8 cellular contexts compared by ENCODE assay signal in the genomic region with DNA sequence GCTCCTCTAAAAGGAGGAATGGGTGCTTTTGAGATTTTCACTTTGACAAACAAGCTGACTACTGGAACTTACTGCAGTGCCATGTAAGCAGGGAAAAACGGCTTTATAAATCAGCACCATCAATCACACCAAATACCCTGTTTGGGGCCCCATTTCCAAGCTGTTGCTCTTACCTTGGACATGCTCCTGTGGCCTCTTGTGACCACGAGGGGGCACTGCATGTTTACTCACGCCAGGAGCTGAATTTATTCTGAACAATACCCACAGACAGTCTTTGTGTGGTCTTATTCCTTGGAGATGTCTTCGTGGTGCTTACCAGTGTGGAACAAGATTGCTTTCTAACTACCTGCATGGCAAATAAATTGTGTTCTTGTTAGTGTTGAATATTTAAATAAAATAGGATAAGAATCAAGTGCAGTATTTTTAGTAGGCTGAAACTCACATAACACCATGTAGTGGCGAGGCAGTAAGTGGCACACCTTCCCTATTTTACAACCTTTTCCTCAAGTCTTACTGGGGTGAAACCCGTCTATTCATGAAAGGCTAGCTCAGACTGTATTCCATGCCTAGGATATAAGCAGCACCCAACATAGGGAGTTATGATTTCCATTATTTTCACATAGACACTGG.
DNase-seq lines count a peak whose midpoint lies in the region; ATAC-seq and TF ChIP-seq lines count a peak whose summit lies in the region.

No MANE protein-coding gene starts in this region.

- no peak overlapping the region for H3K27ac Mint-ChIP-seq in activated T-cell treated with anti-CD3 and anti-CD28 coated beads, Interleukin-2, amount 50 U/mL, for 72 hours
- H3K27ac Mint-ChIP-seq in progenitor cell of endocrine pancreas = no peak overlapping the region

- no peak overlapping the region for H3K4me3 Mint-ChIP-seq in activated T-cell treated with anti-CD3 and anti-CD28 coated beads, Interleukin-2, amount 50 U/mL, for 72 hours
- H3K4me3 Mint-ChIP-seq in progenitor cell of endocrine pancreas (ENCODE audit: low read depth) = no peak overlapping the region

- peak; percentile 36 for DNase-seq in A172 (ENCODE audit: low spot score)
- peak; percentile 26 for DNase-seq in GM10266 (ENCODE audit: extremely low spot score)
- DNase-seq in NCI-H2029 (lab: John Stamatoyannopoulos, UW) = peak; percentile 48
- peak; percentile 38 to 48 for DNase-seq in activated T-cell treated with anti-CD3 and anti-CD28 coated beads, Interleukin-2, amount 50 U/mL, for 72 hours
- DNase-seq in Right ventricle myocardium inferior (ENCODE audit: missing footprints) = peak; percentile 77
- peak; percentile 52 for DNase-seq in progenitor cell of endocrine pancreas (ENCODE audit: low spot score, unreplicated experiment)

- H3K9me3 Mint-ChIP-seq in activated T-cell treated with anti-CD3 and anti-CD28 coated beads, Interleukin-2, amount 50 U/mL, for 72 hours = peaks cover 0 to 2% of the 10 kb centered on the region in 2 donors
- no peaks in the 10 kb centered on the region for H3K9me3 Mint-ChIP-seq in progenitor cell of endocrine pancreas (ENCODE audit: low read depth)

- no peaks in the 10 kb centered on the region for H3K27me3 Mint-ChIP-seq in activated T-cell treated with anti-CD3 and anti-CD28 coated beads, Interleukin-2, amount 50 U/mL, for 72 hours (ENCODE audit: low read depth)
- H3K27me3 Mint-ChIP-seq in progenitor cell of endocrine pancreas = no peaks in the 10 kb centered on the region

- peak; percentile 80 for ATAC-seq in HG02678 (IDR thresholded peaks at IDR 0.05; ENCODE audit: unreplicated experiment)
- ATAC-seq in activated T-cell treated with anti-CD3 and anti-CD28 coated beads, Interleukin-2, amount 50 U/mL, for 72 hours (replicated peaks in 1 of 2) = no peak
- peak; percentile 54 for ATAC-seq in Right ventricle myocardium inferior
- no peak for ATAC-seq in HG03571 (IDR thresholded peaks at IDR 0.05; ENCODE audit: unreplicated experiment)

- no peaks in the 10 kb centered on the region for H3K36me3 Mint-ChIP-seq in activated T-cell treated with anti-CD3 and anti-CD28 coated beads, Interleukin-2, amount 50 U/mL, for 72 hours (ENCODE audit: insufficient read depth in 2 of 2)
- H3K36me3 Mint-ChIP-seq in progenitor cell of endocrine pancreas (ENCODE audit: insufficient read depth) = no peaks in the 10 kb centered on the region

- TF ChIP-seq CTCF in GM10266 (IDR thresholded peaks at IDR 0.05; ENCODE audit: control insufficient read depth, insufficient read depth, low read depth, missing control alignments) (peak; percentile 74), progenitor cell of endocrine pancreas (IDR thresholded peaks at IDR 0.05; ENCODE audit: unreplicated experiment) (peak; percentile 96)

- intact Hi-C loops in Right ventricle myocardium inferior (cut with DNase I) = loop anchor here (1.0 kb wide), 1 partner anchor 588 kb away; no protein-coding TSS in a partner anchor

- no peaks in the 10 kb centered on the region for H3K4me1 Mint-ChIP-seq in activated T-cell treated with anti-CD3 and anti-CD28 coated beads, Interleukin-2, amount 50 U/mL, for 72 hours (ENCODE audit: low read depth)
- no peaks in the 10 kb centered on the region for H3K4me1 Mint-ChIP-seq in progenitor cell of endocrine pancreas (ENCODE audit: low read depth)

Comparison
In these comparisons a context has a peak if more than half of its experiments do, and no peak if none do; other contexts are left out.
1. DNase-seq: peak in every context shown above with its lines; median percentile 77 in Right ventricle myocardium inferior; 52 in progenitor cell of endocrine pancreas; 48 in NCI-H2029; 43 in activated T-cell treated with anti-CD3 and anti-CD28 coated beads, Interleukin-2, amount 50 U/mL, for 72 hours; 36 in A172; 26 in GM10266.
2. ATAC-seq: peak in HG02678 (single experiment) and Right ventricle myocardium inferior (single experiment); none in activated T-cell treated with anti-CD3 and anti-CD28 coated beads, Interleukin-2, amount 50 U/mL, for 72 hours (0 of 2) and HG03571 (single experiment).